20 cellular contexts compared by ENCODE assay signal in the genomic region with DNA sequence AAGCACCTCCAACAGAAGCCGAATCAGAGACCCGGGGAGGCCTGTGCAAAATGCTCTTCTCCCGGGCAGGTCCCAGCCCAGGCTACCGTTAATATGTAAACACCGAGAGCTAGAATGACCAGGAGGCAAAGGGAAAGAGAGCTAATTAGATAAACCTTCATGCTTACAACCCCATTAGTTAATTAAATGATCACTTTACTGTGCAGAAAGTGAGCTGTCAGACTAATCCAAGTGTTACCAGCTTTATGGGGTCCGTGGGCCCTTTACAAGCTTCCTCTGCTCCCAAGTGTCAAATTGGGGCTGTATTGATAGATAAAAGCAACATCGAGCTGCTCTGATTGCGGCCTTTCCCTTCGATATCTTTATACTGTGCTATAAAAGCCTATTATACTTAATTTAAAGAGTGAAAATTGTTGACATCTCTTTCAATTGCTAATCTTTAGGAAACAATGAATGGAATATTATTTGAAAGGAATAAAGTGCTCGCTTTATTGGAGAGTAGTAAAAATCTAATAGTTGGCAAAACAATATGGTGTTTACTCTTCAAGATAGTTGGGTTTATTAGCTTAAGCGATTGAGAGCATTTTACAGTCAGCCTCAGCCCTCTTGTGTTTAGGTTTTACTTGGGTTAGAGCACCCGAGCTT.
DNase-seq lines count a peak whose midpoint lies in the region; ATAC-seq, FAIRE-seq and TF ChIP-seq lines count a peak whose summit lies in the region.
"Had no signal": no experiment of that assay in that cellular context is flagged by ENCODE, and none has a peak within 500 bp of the region (broad histone marks: within the 10 kb centered on the region; RNA-seq: fewer than 3 reads in every experiment).

No MANE protein-coding gene starts in this region.

- TF ChIP-seq CTCF in VCaP (conservative IDR thresholded peaks at IDR 0.05): no peak

- H3K27ac ChIP-seq in VCaP: peak overlapping the region; percentile 11; the same call in 1 of the 2 replicates
- H3K27ac ChIP-seq: A549, BLaER1, KMS-11, RWPE1 had no signal

- FAIRE-seq in HTR-8/SVneo (lab: Jason Lieb, UNC): no peak
- FAIRE-seq: A549 had no signal

- ATAC-seq in GM19463 (IDR thresholded peaks at IDR 0.05; ENCODE audit: unreplicated experiment): no peak
- ATAC-seq: A549; CD8-positive, alpha-beta T cell; PC-3 had no signal

- DNase-seq in D341Med (ENCODE audit: low spot score) (peak; percentile 51), NCI-H526 treated with DMSO at 0.1 percent for 48 hours (lab: John Stamatoyannopoulos, UW) (peak; percentile 66), left kidney (ENCODE audit: low read depth, low spot score) (peak; percentile 19), HTR-8/SVneo (ENCODE audit: insufficient read length, low spot score) (no peak), NCI-H2029 treated with DMSO at 0.1 percent for 48 hours (lab: John Stamatoyannopoulos, UW) (no peak)
- DNase-seq: CD8-positive, alpha-beta T cell; DND-41; HFFc6; MV-4-11; NCI-H1694 treated with DMSO at 0.1 percent for 48 hours; NCI-H345; NCI-H69; PC-3; SIG-M5 had no signal

Comparison
In these comparisons a context has a peak if more than half of its experiments do, and no peak if none do; other contexts are left out.
1. DNase-seq: peak in D341Med (single experiment), NCI-H526 treated with DMSO at 0.1 percent for 48 hours (single experiment) and left kidney (single experiment); none in HTR-8/SVneo (single experiment) and NCI-H2029 treated with DMSO at 0.1 percent for 48 hours (single experiment).